In genomic region chr1:158121604-158122254, GRCh38 we compare ENCODE assay signal across 8 cellular contexts. TPM values are rescaled to one million over a fixed set of nuclear protein-coding genes. Genes with fewer than 3 reads are reported as not detected.
DNase-seq lines count a peak whose midpoint lies in the region; ATAC-seq and TF ChIP-seq lines count a peak whose summit lies in the region.

No MANE protein-coding gene starts in this region.

- no peak overlapping the region for H3K4me3 ChIP-seq in left lung

- ATAC-seq in activated naive CD8-positive, alpha-beta T cell treated with anti-CD3 and anti-CD28 coated beads, Interleukin-2, amount 50 U/mL, for 24 hours: no peak
- ATAC-seq in left lung (peak; percentile 66), GM18907 (IDR thresholded peaks at IDR 0.05; ENCODE audit: unreplicated experiment) (no peak), GM18517 (IDR thresholded peaks at IDR 0.05; ENCODE audit: unreplicated experiment) (no peak), HG02588 (IDR thresholded peaks at IDR 0.05; ENCODE audit: unreplicated experiment) (no peak)

- no peaks in the 10 kb centered on the region for H3K9me3 Mint-ChIP-seq in activated naive CD8-positive, alpha-beta T cell treated with anti-CD3 and anti-CD28 coated beads, Interleukin-2, amount 50 U/mL, for 24 hours

- peaks cover 4 to 7% of the 10 kb centered on the region in 2 donors for H3K4me1 ChIP-seq in left lung

- peaks cover 3 to 44% of the 10 kb centered on the region in 2 donors for H3K27me3 ChIP-seq in left lung

- no peaks in the 10 kb centered on the region for H3K36me3 ChIP-seq in left lung

- no peaks in the 10 kb centered on the region for H3K36me3 Mint-ChIP-seq in activated naive CD8-positive, alpha-beta T cell treated with anti-CD3 and anti-CD28 coated beads, Interleukin-2, amount 50 U/mL, for 24 hours (ENCODE audit: low read depth)

- peak; percentile 33 to 36 for TF ChIP-seq CTCF in left lung (IDR thresholded peaks at IDR 0.05)

- intact Hi-C loops in left lung (cut with DNase I): no loop called here

- no peak overlapping the region for H3K27ac ChIP-seq in left lung

- no peak overlapping the region for H3K27ac Mint-ChIP-seq in activated naive CD8-positive, alpha-beta T cell treated with anti-CD3 and anti-CD28 coated beads, Interleukin-2, amount 50 U/mL, for 24 hours

- H3K4me1 Mint-ChIP-seq in activated naive CD8-positive, alpha-beta T cell treated with anti-CD3 and anti-CD28 coated beads, Interleukin-2, amount 50 U/mL, for 24 hours: peaks cover 11% of the 10 kb centered on the region

- DNase-seq in A172 (ENCODE audit: low spot score) (peak; percentile 52), EL (peak; percentile 57), NCI-H2029 treated with DMSO at 0.1 percent for 48 hours (lab: John Stamatoyannopoulos, UW) (peak; percentile 64), left lung (no peak)
- peak; percentile 15 for DNase-seq in activated naive CD8-positive, alpha-beta T cell treated with anti-CD3 and anti-CD28 coated beads, Interleukin-2, amount 50 U/mL, for 24 hours

- H3K9me3 ChIP-seq in left lung: no peaks in the 10 kb centered on the region

- H3K4me3 Mint-ChIP-seq in activated naive CD8-positive, alpha-beta T cell treated with anti-CD3 and anti-CD28 coated beads, Interleukin-2, amount 50 U/mL, for 24 hours: no peak overlapping the region

- peaks cover 44% of the 10 kb centered on the region for H3K27me3 Mint-ChIP-seq in activated naive CD8-positive, alpha-beta T cell treated with anti-CD3 and anti-CD28 coated beads, Interleukin-2, amount 50 U/mL, for 24 hours

RNA-seq across cellular contexts. Expression of gene CD1D, which starts 59.0 kb away (rescaled TPM):
- 1.6 and 4.4 TPM in 2 replicates for total RNA-seq in A172 (2014; rRNA removed; shearing (Covaris generic))
- 1 to 10 TPM; 1.9 to 3.6 TPM for total RNA-seq in left lung

Comparison
In these comparisons a context has a peak if more than half of its experiments do, and no peak if none do; other contexts are left out.
1. DNase-seq: peak in A172 (single experiment), EL (single experiment), NCI-H2029 treated with DMSO at 0.1 percent for 48 hours (single experiment) and activated naive CD8-positive, alpha-beta T cell treated with anti-CD3 and anti-CD28 coated beads, Interleukin-2, amount 50 U/mL, for 24 hours (single experiment); none in left lung (0 of 2).